Comparison of ENCODE assay signal across 30 cellular contexts in genomic region chr2:133846476-133846875, GRCh38.
"Had no signal": no experiment of that assay in that cellular context is flagged by ENCODE, and none has a peak within 500 bp of the region (broad histone marks: within the 10 kb centered on the region; RNA-seq: fewer than 3 reads in every experiment).

No MANE protein-coding gene starts in this region.

- H3K36me3 ChIP-seq: brain microvascular endothelial cell, esophagus muscularis mucosa, gastrocnemius medialis had no signal

- H3K9me3 ChIP-seq: esophagus muscularis mucosa, gastrocnemius medialis had no signal

- H3K4me1 Mint-ChIP-seq: activated CD4-positive, alpha-beta T cell treated with anti-CD3 and anti-CD28 coated beads, Interleukin-2, amount 10 ng/mL, durations not matched to agents 7 days and 5 days; activated T-helper 17 cell treated with anti-CD3 and anti-CD28 coated beads, Interleukin-2, amount 50 U/mL, for 72 hours had no signal

- H3K4me1 ChIP-seq: gastrocnemius medialis had no signal

- H3K27ac ChIP-seq: brain microvascular endothelial cell, esophagus muscularis mucosa, foreskin keratinocyte, gastrocnemius medialis had no signal

- H3K27ac Mint-ChIP-seq: activated CD4-positive, alpha-beta T cell treated with anti-CD3 and anti-CD28 coated beads, Interleukin-2, amount 10 ng/mL, durations not matched to agents 7 days and 5 days; activated CD8-positive, alpha-beta T cell treated with anti-CD3 and anti-CD28 coated beads for 36 hours; activated naive CD8-positive, alpha-beta T cell; activated T-helper 17 cell treated with anti-CD3 and anti-CD28 coated beads, Interleukin-2, amount 50 U/mL, for 72 hours; effector memory CD8-positive, alpha-beta T cell had no signal

- DNase-seq: activated CD4-positive, alpha-beta T cell treated with anti-CD3 and anti-CD28 coated beads for 1 hour; activated CD4-positive, alpha-beta T cell treated with anti-CD3 and anti-CD28 coated beads for 4 hours; activated CD4-positive, alpha-beta T cell treated with anti-CD3 and anti-CD28 coated beads, Interleukin-2, amount 10 ng/mL, durations not matched to agents 7 days and 5 days; activated CD4-positive, alpha-beta T cell treated with anti-CD3 and anti-CD28 coated beads, Interleukin-2, amount 50 U/mL, for 48 hours; activated CD8-positive, alpha-beta memory T cell treated with anti-CD3 and anti-CD28 coated beads for 24 hours; activated CD8-positive, alpha-beta T cell treated with anti-CD3 and anti-CD28 coated beads for 36 hours; activated effector memory CD4-positive, alpha-beta T cell treated with Interleukin-2 at 50 U/mL for 16 hours; activated gamma-delta T cell treated with Interleukin-2 at 50 U/mL for 16 hours; activated naive CD4-positive, alpha-beta T cell treated with anti-CD3 and anti-CD28 coated beads, Interleukin-2, amount 50 U/mL, for 16 hours; activated naive CD4-positive, alpha-beta T cell treated with Interleukin-2 at 50 U/mL for 16 hours; activated T-cell treated with anti-CD3 and anti-CD28 coated beads, Interleukin-2, amount 50 U/mL, for 4 hours; amniotic stem cell; anterior cingulate cortex; brain microvascular endothelial cell; cortex of kidney; dermis blood vessel endothelial cell; effector CD4-positive, alpha-beta T cell; effector memory CD8-positive, alpha-beta T cell; erythroblast; foreskin keratinocyte; gastrocnemius medialis; glutamatergic neuron; T-helper 1 cell; T-helper 2 cell had no signal

- H3K4me3 ChIP-seq: esophagus muscularis mucosa, gastrocnemius medialis had no signal

- H3K27me3 ChIP-seq: brain microvascular endothelial cell, esophagus muscularis mucosa, foreskin keratinocyte, gastrocnemius medialis had no signal

- ATAC-seq: activated CD8-positive, alpha-beta T cell treated with anti-CD3 and anti-CD28 coated beads for 36 hours; activated T-cell treated with anti-CD3 and anti-CD28 coated beads, Interleukin-2, amount 50 U/mL, for 4 hours; activated T-helper 17 cell treated with anti-CD3 and anti-CD28 coated beads, Interleukin-2, amount 50 U/mL, for 72 hours; effector memory CD8-positive, alpha-beta T cell; foreskin keratinocyte; gastrocnemius medialis had no signal

- H3K4me3 Mint-ChIP-seq: activated CD4-positive, alpha-beta T cell treated with anti-CD3 and anti-CD28 coated beads, Interleukin-2, amount 10 ng/mL, durations not matched to agents 7 days and 5 days; activated CD8-positive, alpha-beta T cell treated with anti-CD3 and anti-CD28 coated beads for 36 hours; activated naive CD8-positive, alpha-beta T cell; activated T-cell treated with anti-CD3 and anti-CD28 coated beads, Interleukin-2, amount 50 U/mL, for 4 hours; activated T-helper 17 cell treated with anti-CD3 and anti-CD28 coated beads, Interleukin-2, amount 50 U/mL, for 72 hours; central memory CD8-positive, alpha-beta T cell; effector memory CD8-positive, alpha-beta T cell had no signal

- FAIRE-seq: astrocyte, bronchial epithelial cell had no signal

- H3K9me3 Mint-ChIP-seq: activated CD4-positive, alpha-beta T cell treated with anti-CD3 and anti-CD28 coated beads, Interleukin-2, amount 10 ng/mL, durations not matched to agents 7 days and 5 days; activated CD8-positive, alpha-beta T cell treated with anti-CD3 and anti-CD28 coated beads for 36 hours; activated T-cell treated with anti-CD3 and anti-CD28 coated beads, Interleukin-2, amount 50 U/mL, for 4 hours; activated T-helper 17 cell treated with anti-CD3 and anti-CD28 coated beads, Interleukin-2, amount 50 U/mL, for 72 hours; central memory CD8-positive, alpha-beta T cell; effector memory CD8-positive, alpha-beta T cell had no signal

- H3K36me3 Mint-ChIP-seq: activated naive CD8-positive, alpha-beta T cell had no signal
